ENCODE assay signal across 17 cellular contexts in the genomic region with DNA sequence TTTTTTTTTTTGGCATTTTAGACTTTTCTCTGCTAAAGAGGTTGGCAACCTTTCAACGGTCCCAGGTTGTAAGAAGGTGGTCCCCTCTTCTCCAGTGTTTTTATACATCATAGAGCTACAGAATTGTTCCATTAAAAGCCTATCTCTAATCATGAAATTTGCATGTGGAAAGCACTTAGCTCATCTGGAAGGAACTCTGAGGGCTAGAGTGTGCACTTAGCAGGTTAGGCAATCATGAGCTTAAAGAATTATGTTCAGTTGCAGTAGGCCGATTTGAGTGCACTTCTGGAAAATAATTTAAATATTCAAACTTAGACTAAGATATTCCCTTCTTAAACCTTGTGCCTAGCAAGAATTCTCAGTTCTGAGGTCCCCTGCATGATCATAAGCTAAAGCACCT.
"Had no signal": no experiment of that assay in that cellular context is flagged by ENCODE, and none has a peak within 500 bp of the region (broad histone marks: within the 10 kb centered on the region; RNA-seq: fewer than 3 reads in every experiment).

No MANE protein-coding gene starts in this region.

- ATAC-seq: heart left ventricle; stimulated activated naive CD8-positive, alpha-beta T cell treated with anti-CD3 and anti-CD28 coated beads, Interleukin-15, Interleukin-2, amounts not matched to agents 100 U/mL and 50 U/mL, for 24 hours; T-cell; WTC11 had no signal

- H3K27me3 ChIP-seq: heart left ventricle, sigmoid colon, upper lobe of left lung had no signal

- H3K27ac Mint-ChIP-seq: activated naive CD8-positive, alpha-beta T cell; activated T-cell treated with anti-CD3 and anti-CD28 coated beads, Interleukin-2, amount 50 U/mL, for 24 hours; activated T-helper 2 cell treated with anti-CD3 and anti-CD28 coated beads, Interferon-gamma antibody, Interleukin-2, Interleukin-4, amounts not matched to agents 10 μg/mL and 5 μg/mL and 100 μg/mL, durations not matched to agents 14 hours and 24 hours and 36 hours; dendritic cell treated with granulocyte-macrophage colony-stimulating factor and Interleukin-4, amounts not matched to agents 40 ng/mL and 50 ng/mL, for 4 days; T-cell; T-helper 2 cell treated with Interferon-gamma antibody and Interleukin-4, amounts not matched to agents 5 μg/mL and 100 μg/mL, for 36 hours; WTC11 had no signal

- H3K36me3 Mint-ChIP-seq: activated naive CD8-positive, alpha-beta T cell; T-cell; WTC11 had no signal

- H3K9me3 ChIP-seq: upper lobe of left lung had no signal

- H3K36me3 ChIP-seq: heart left ventricle, sigmoid colon, upper lobe of left lung had no signal

- H3K27ac ChIP-seq: heart left ventricle, sigmoid colon, upper lobe of left lung had no signal

- H3K4me1 Mint-ChIP-seq: naive B cell, T-cell had no signal

- H3K27me3 Mint-ChIP-seq: activated naive CD8-positive, alpha-beta T cell; activated T-cell treated with anti-CD3 and anti-CD28 coated beads, Interleukin-2, amount 50 U/mL, for 24 hours; dendritic cell treated with granulocyte-macrophage colony-stimulating factor and Interleukin-4, amounts not matched to agents 40 ng/mL and 50 ng/mL, for 4 days; T-cell had no signal

- H3K4me3 Mint-ChIP-seq: activated naive CD8-positive, alpha-beta T cell; activated T-cell treated with anti-CD3 and anti-CD28 coated beads, Interleukin-2, amount 50 U/mL, for 24 hours; dendritic cell treated with granulocyte-macrophage colony-stimulating factor and Interleukin-4, amounts not matched to agents 40 ng/mL and 50 ng/mL, for 4 days; naive B cell; T-cell; T-helper 2 cell treated with Interferon-gamma antibody and Interleukin-4, amounts not matched to agents 5 μg/mL and 100 μg/mL, for 36 hours; WTC11 had no signal

- H3K4me3 ChIP-seq: heart left ventricle, sigmoid colon, upper lobe of left lung had no signal

- H3K4me1 ChIP-seq: heart left ventricle, sigmoid colon, upper lobe of left lung had no signal

- DNase-seq: activated CD8-positive, alpha-beta memory T cell treated with anti-CD3 and anti-CD28 coated beads for 24 hours; activated CD8-positive, alpha-beta memory T cell treated with anti-CD3 and anti-CD28 coated beads, Interleukin-2, amount 50 U/mL, for 4 hours; activated naive CD4-positive, alpha-beta T cell; activated T-cell treated with anti-CD3 and anti-CD28 coated beads, Interleukin-2, amount 50 U/mL, for 24 hours; effector CD4-positive, alpha-beta T cell; heart left ventricle; naive B cell; sigmoid colon; stimulated activated CD4-positive, alpha-beta T cell treated with anti-CD3 and anti-CD28 coated beads, Interleukin-2, amount 100 ng/mL, for 48 hours; stimulated activated naive CD8-positive, alpha-beta T cell treated with anti-CD3 and anti-CD28 coated beads, Interleukin-15, Interleukin-2, amounts not matched to agents 100 U/mL and 50 U/mL, for 24 hours; T-cell had no signal
